Comparison of ENCODE assay signal across 33 cellular contexts in genomic region chr3:154801729-154802128, GRCh38.
"Had no signal": no experiment of that assay in that cellular context is flagged by ENCODE, and none has a peak within 500 bp of the region (broad histone marks: within the 10 kb centered on the region; RNA-seq: fewer than 3 reads in every experiment).

No MANE protein-coding gene starts in this region.

- H3K9me3 ChIP-seq: adrenal gland, body of pancreas had no signal

- DNase-seq: activated effector memory CD4-positive, alpha-beta T cell treated with anti-CD3 and anti-CD28 coated beads, Interleukin-2, amount 50 U/mL, for 16 hours; activated effector memory CD4-positive, alpha-beta T cell treated with Interleukin-2 at 50 U/mL for 16 hours; activated gamma-delta T cell; activated gamma-delta T cell treated with Interleukin-2 at 50 U/mL for 16 hours; activated naive CD4-positive, alpha-beta T cell; activated naive CD4-positive, alpha-beta T cell treated with anti-CD3 and anti-CD28 coated beads for 36 hours; activated naive CD4-positive, alpha-beta T cell treated with anti-CD3 and anti-CD28 coated beads, Interleukin-2, amount 10 ng/mL, durations not matched to agents 7 days and 5 days; activated naive CD4-positive, alpha-beta T cell treated with anti-CD3 and anti-CD28 coated beads, Interleukin-2, amount 50 U/mL, for 16 hours; activated naive CD4-positive, alpha-beta T cell treated with Interleukin-2 at 50 U/mL for 16 hours; activated naive CD8-positive, alpha-beta T cell treated with anti-CD3 and anti-CD28 coated beads for 36 hours; activated naive CD8-positive, alpha-beta T cell treated with anti-CD3 and anti-CD28 coated beads, Interleukin-2, amount 10 ng/mL, durations not matched to agents 7 days and 5 days; activated naive CD8-positive, alpha-beta T cell treated with anti-CD3 and anti-CD28 coated beads, Interleukin-2, amount 50 U/mL, for 24 hours; activated T-cell treated with anti-CD3 and anti-CD28 coated beads, Interleukin-2, amount 50 U/mL, for 24 hours; activated T-cell treated with anti-CD3 and anti-CD28 coated beads, Interleukin-2, amount 50 U/mL, for 4 hours; activated T-cell treated with anti-CD3 and anti-CD28 coated beads, Interleukin-2, amount 50 U/mL, for 48 hours; activated T-cell treated with anti-CD3 and anti-CD28 coated beads, Interleukin-2, amount 50 U/mL, for 72 hours; adrenal gland; amniotic stem cell; amygdala; anterior cingulate cortex; aorta; body of pancreas; brain microvascular endothelial cell; caudate nucleus; central memory CD4-positive, alpha-beta T cell; cerebellar nuclear complex had no signal

- H3K4me1 ChIP-seq: adrenal gland, ascending aorta, body of pancreas, breast epithelium had no signal

- H3K4me3 ChIP-seq: adrenal gland, ascending aorta, body of pancreas, breast epithelium, cardiac muscle cell had no signal

- H3K27ac ChIP-seq: adrenal gland, ascending aorta, body of pancreas, brain microvascular endothelial cell, breast epithelium, cardiac muscle cell had no signal

- ATAC-seq: activated naive CD4-positive, alpha-beta T cell treated with anti-CD3 and anti-CD28 coated beads, Interleukin-2, amount 50 U/mL, for 72 hours; activated naive CD8-positive, alpha-beta T cell treated with anti-CD3 and anti-CD28 coated beads, Interleukin-2, amount 50 U/mL, for 24 hours; activated T-cell treated with anti-CD3 and anti-CD28 coated beads, Interleukin-2, amount 50 U/mL, for 4 hours; activated T-cell treated with anti-CD3 and anti-CD28 coated beads, Interleukin-2, amount 50 U/mL, for 72 hours; activated T-helper 17 cell treated with anti-CD3 and anti-CD28 coated beads, Interleukin-2, amount 50 U/mL, for 72 hours; body of pancreas had no signal

- H3K36me3 ChIP-seq: adrenal gland, ascending aorta, brain microvascular endothelial cell, breast epithelium, cardiac muscle cell had no signal

- FAIRE-seq: astrocyte, bronchial epithelial cell had no signal

- H3K27me3 ChIP-seq: adrenal gland, ascending aorta, body of pancreas, brain microvascular endothelial cell, breast epithelium, cardiac muscle cell had no signal
